Comparison of ENCODE assay signal across 9 cellular contexts in the genomic region with DNA sequence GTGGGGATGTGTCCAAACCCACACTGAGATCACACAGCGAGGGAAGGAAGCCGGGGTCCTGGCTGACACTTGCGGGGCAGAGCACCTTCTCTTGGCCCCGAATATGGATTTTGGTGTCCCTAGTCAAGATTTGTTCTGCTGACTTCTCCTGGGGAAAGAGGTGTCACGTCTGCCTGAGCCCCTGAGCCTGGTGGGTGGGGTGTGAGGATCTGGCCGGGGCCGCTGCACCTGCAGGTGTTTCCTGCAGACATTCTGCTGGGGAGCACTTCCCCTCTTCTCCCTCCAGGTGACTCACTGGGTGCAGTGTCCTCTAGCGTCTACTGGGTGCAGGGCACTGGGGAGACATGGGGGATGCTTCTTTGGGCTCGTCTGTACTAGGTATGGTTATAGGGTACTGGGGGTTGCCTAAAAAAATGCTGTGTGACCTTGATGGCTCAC.
DNase-seq lines count a peak whose midpoint lies in the region; ATAC-seq and TF ChIP-seq lines count a peak whose summit lies in the region.
"Had no signal": no experiment of that assay in that cellular context is flagged by ENCODE, and none has a peak within 500 bp of the region (broad histone marks: within the 10 kb centered on the region; RNA-seq: fewer than 3 reads in every experiment).

No MANE protein-coding gene starts in this region.

- no peaks in the 10 kb centered on the region for H3F3A ChIP-seq in neural progenitor cell (ENCODE audit: low read depth)

- peaks cover 38% of the 10 kb centered on the region for H3K4me1 Mint-ChIP-seq in brain
- H3K4me1 Mint-ChIP-seq in neural progenitor cell, result peaks cover 42% of the 10 kb centered on the region

- H3K4me3 Mint-ChIP-seq in brain (no peak overlapping the region), neural progenitor cell (no peak overlapping the region)

- H3K9me3 Mint-ChIP-seq in brain (no peaks in the 10 kb centered on the region), neural progenitor cell (no peaks in the 10 kb centered on the region)

- no peak overlapping the region for H3K4me3 ChIP-seq in neural progenitor cell

- no peak for TF ChIP-seq CTCF in brain (conservative IDR thresholded peaks at IDR 0.05)
- no peak for TF ChIP-seq CTCF in neural progenitor cell (IDR thresholded peaks at IDR 0.05)

- no peaks in the 10 kb centered on the region for H3K9me3 ChIP-seq in neural progenitor cell (ENCODE audit: low read depth)

- H4K20me1 ChIP-seq in neural progenitor cell (ENCODE audit: low read depth), result no peaks in the 10 kb centered on the region

- H3K27ac ChIP-seq in neural progenitor cell, result no peak overlapping the region
- H3K27ac ChIP-seq: parathyroid adenoma had no signal

- H3K79me2 ChIP-seq in neural progenitor cell (ENCODE audit: low read depth), result no peaks in the 10 kb centered on the region

- H3K4me1 ChIP-seq in neural progenitor cell, result peaks cover 17% of the 10 kb centered on the region

- H2AFZ ChIP-seq in neural progenitor cell (replicated peaks), result no peak overlapping the region
- H2AFZ ChIP-seq: parathyroid adenoma had no signal

- ATAC-seq in GM19025 (IDR thresholded peaks at IDR 0.05; ENCODE audit: low read depth, unreplicated experiment) (peak; percentile 60), HG03196 (IDR thresholded peaks at IDR 0.05; ENCODE audit: unreplicated experiment) (peak; percentile 63)

- H3K9ac ChIP-seq in neural progenitor cell, result no peak overlapping the region
- H3K9ac ChIP-seq: parathyroid adenoma had no signal

- no peaks in the 10 kb centered on the region for H3K36me3 ChIP-seq in neural progenitor cell

- H3K27me3 Mint-ChIP-seq in brain (no peaks in the 10 kb centered on the region), neural progenitor cell (ENCODE audit: insufficient read depth, low read depth) (peaks cover 4% of the 10 kb centered on the region)

- no peaks in the 10 kb centered on the region for H3K27me3 ChIP-seq in neural progenitor cell

- DNase-seq in 8988T (peak; percentile 69), T-helper 2 cell (peak; percentile 32 to 80 (median 69)), neural progenitor cell (ENCODE audit: low spot score) (no peak), NCI-H1930 (lab: John Stamatoyannopoulos, UW) (no peak), midbrain (lab: John Stamatoyannopoulos, UW) (no peak)

- H3K27ac Mint-ChIP-seq in brain (peak overlapping the region in 4 of 5 experiments; percentile 56 to 76 (median 70)), neural progenitor cell (peak overlapping the region; percentile 43)

- no peak overlapping the region for H3K4me2 ChIP-seq in neural progenitor cell

- H3K36me3 Mint-ChIP-seq in brain (no peaks in the 10 kb centered on the region), neural progenitor cell (no peaks in the 10 kb centered on the region)

Comparison
In these comparisons a context has a peak if more than half of its experiments do, and no peak if none do; other contexts are left out.
1. DNase-seq: peak in 8988T (single experiment) and T-helper 2 cell (5 of 5); none in neural progenitor cell (single experiment), NCI-H1930 (0 of 2) and midbrain (single experiment).